In the genomic region with DNA sequence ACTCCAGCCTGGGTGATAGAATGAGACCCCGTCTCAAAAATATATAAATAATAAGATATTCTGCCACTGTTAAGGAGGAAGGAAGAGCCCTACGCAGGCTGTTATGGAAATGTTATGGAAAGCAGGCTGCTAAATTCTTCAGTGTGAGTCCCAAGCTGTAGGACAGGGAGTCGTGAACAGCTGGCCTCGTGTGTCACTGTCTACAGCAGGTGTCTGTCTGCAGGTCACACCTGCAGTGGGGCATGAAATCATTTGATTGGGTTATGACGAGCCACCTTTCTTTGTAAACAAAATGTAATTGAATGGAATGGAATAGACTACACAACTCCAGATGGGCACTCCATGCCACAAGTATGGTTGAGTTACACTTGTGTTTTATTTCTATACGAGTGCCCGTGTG, we compare ENCODE assay signal across 19 cellular contexts. TPM values are rescaled to one million over a fixed set of nuclear protein-coding genes. Genes with fewer than 3 reads are reported as not detected.
DNase-seq lines count a peak whose midpoint lies in the region; ATAC-seq and TF ChIP-seq lines count a peak whose summit lies in the region.
"Had no signal": no experiment of that assay in that cellular context is flagged by ENCODE, and none has a peak within 500 bp of the region (broad histone marks: within the 10 kb centered on the region; RNA-seq: fewer than 3 reads in every experiment).

No MANE protein-coding gene starts in this region.

- H3K27ac ChIP-seq in neutrophil: peak overlapping the region; percentile 100
- H3K27ac ChIP-seq in colonic mucosa: no peak overlapping the region
- H3K27ac ChIP-seq: 22Rv1, gastrocnemius medialis, tibial artery had no signal

- H3K4me1 ChIP-seq in neutrophil (ENCODE audit: control insufficient read depth in 1 of 2, insufficient read depth in 1 of 2, low read depth in 1 of 2, low read length in 1 of 2) (peaks cover 73 to 83% of the 10 kb centered on the region in 2 experiments), colonic mucosa (peaks cover 3% of the 10 kb centered on the region)

- H3K36me3 ChIP-seq in neutrophil (no peaks in the 10 kb centered on the region), colonic mucosa (no peaks in the 10 kb centered on the region)
- H3K36me3 ChIP-seq: gastrocnemius medialis, tibial artery had no signal

- no peak for ATAC-seq in HG03521 (IDR thresholded peaks at IDR 0.05; ENCODE audit: unreplicated experiment)
- ATAC-seq: gastrocnemius medialis; natural killer cell; stimulated activated naive B cell treated with anti-CD40 and anti-IgM and Interleukin-4, amounts not matched to agents 10 μg/mL and 1 μg/mL and 100 μg/mL, for 72 hours had no signal

- intact Hi-C loops in colonic mucosa (cut with DNase I): no loop called here

- H3K9me3 ChIP-seq in neutrophil: no peaks in the 10 kb centered on the region
- no peaks in the 10 kb centered on the region for H3K9me3 ChIP-seq in colonic mucosa
- H3K9me3 ChIP-seq: gastrocnemius medialis, tibial artery had no signal

- H3K4me3 ChIP-seq in neutrophil (ENCODE audit: low read depth in 1 of 2, low read length in 1 of 2) (no peak overlapping the region), colonic mucosa (no peak overlapping the region)
- H3K4me3 ChIP-seq: gastrocnemius medialis, lung, tibial artery had no signal

- no peak overlapping the region for H3K9ac ChIP-seq in colonic mucosa (ENCODE audit: low read depth in 2 of 2, low read length in 2 of 2)

- no peak for TF ChIP-seq CTCF in neutrophil (IDR thresholded peaks at IDR 0.05)
- TF ChIP-seq CTCF in colonic mucosa (IDR thresholded peaks at IDR 0.05): no peak

- no peaks in the 10 kb centered on the region for H3K27me3 ChIP-seq in neutrophil
- no peaks in the 10 kb centered on the region for H3K27me3 ChIP-seq in colonic mucosa
- H3K27me3 ChIP-seq: gastrocnemius medialis, tibial artery had no signal

- DNase-seq in DMS 273 (lab: John Stamatoyannopoulos, UW; ENCODE audit: unreplicated experiment) (peak; percentile 27), DMS 273 treated with DMSO at 0.1 percent for 48 hours (lab: John Stamatoyannopoulos, UW) (no peak), NCI-H2029 (lab: John Stamatoyannopoulos, UW) (peak; percentile 92), NCI-H774 (lab: John Stamatoyannopoulos, UW) (peak; percentile 78), colonic mucosa (no peak)
- DNase-seq in activated CD8-positive, alpha-beta memory T cell treated with anti-CD3 and anti-CD28 coated beads for 24 hours: no peak
- DNase-seq: activated CD4-positive, alpha-beta T cell treated with anti-CD3 and anti-CD28 coated beads for 48 hours; activated naive CD4-positive, alpha-beta T cell treated with anti-CD3 and anti-CD28 coated beads, Interleukin-2, amount 10 ng/mL, durations not matched to agents 7 days and 5 days; gastrocnemius medialis; Kasumi-1; natural killer cell; OCI-M1; stimulated activated naive B cell treated with anti-CD40 and anti-IgM and Interleukin-4, amounts not matched to agents 10 μg/mL and 1 μg/mL and 100 μg/mL, for 72 hours; T1000; tibial artery had no signal

RNA-seq across cellular contexts. Expression of a gene that starts 15.6 kb away (rescaled TPM):
- total RNA-seq in colonic mucosa: 100 to 1,000 TPM; 144 to 211 TPM

Comparison
In these comparisons a context has a peak if more than half of its experiments do, and no peak if none do; other contexts are left out.
1. DNase-seq: peak in DMS 273 (single experiment), NCI-H2029 (single experiment) and NCI-H774 (single experiment); none in DMS 273 treated with DMSO at 0.1 percent for 48 hours (single experiment), colonic mucosa (single experiment) and activated CD8-positive, alpha-beta memory T cell treated with anti-CD3 and anti-CD28 coated beads for 24 hours (single experiment).